1 cellular context compared by ENCODE assay signal in the genomic region with DNA sequence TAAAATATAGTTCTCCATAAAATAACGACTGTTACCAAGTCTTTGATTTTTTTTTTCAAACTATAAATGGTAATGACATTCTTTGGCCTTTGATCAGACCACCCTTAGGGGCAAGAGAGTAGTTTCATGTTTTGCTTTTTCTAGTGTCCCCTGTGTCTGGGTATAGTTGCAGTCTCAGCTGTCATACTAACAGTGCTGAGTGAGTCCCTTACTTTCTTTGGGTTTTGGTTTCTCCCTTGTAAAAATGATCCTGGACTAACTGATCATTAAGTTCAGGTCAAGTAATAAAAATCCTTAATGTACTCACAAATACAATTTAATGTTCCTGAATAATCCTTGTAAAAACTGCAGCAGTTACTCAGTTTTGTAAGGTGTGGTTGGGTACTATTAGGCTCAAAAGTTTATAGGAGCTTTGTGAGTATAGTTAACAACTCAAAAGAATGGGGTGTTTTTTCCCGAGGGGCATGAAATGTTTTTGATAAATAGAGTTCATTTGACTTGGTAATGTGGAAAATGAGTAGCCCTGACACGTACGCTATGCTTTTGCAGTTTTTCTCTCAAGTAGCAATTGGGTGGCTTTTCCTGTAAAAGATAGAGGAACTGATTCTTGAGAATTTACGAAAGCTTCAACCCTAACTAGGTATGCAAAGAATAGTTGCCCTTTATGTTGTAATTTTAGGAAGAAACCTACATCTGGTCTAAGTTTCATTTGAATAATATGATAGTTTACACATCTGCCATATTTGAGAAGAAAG.
TF ChIP-seq lines count a peak whose summit lies in the region.

No MANE protein-coding gene starts in this region.

TF ChIP-seq in GM12878, 131 proteins besides CTCF, POLR2A, EP300 and RAD21 (continued from another document and continues in another):
- no peak for TF ChIP-seq STAT1 (conservative IDR thresholded peaks at IDR 0.05)
- peak; percentile 73; the same call in 1 of the 2 replicates for TF ChIP-seq CHD2 (IDR thresholded peaks at IDR 0.05; ENCODE audit: borderline replicate concordance, low read depth, low read length)
- TF ChIP-seq RCOR1 (conservative IDR thresholded peaks at IDR 0.05; ENCODE audit: low read depth, low read length), result 0 out of 2 replicates have a peak, but pooled peaks have one; percentile 62
- TF ChIP-seq IRF3 (IDR thresholded peaks at IDR 0.05), result no peak
- peak; percentile 80 for TF ChIP-seq TBL1XR1 (IDR thresholded peaks at IDR 0.05; ENCODE audit: low read depth, low read length)
- TF ChIP-seq SPI1 (IDR thresholded peaks at IDR 0.05; ENCODE audit: borderline replicate concordance, insufficient read depth, low read depth, low read length), result peak; percentile 92
- peak; percentile 66 for TF ChIP-seq NFIC (IDR thresholded peaks at IDR 0.05; ENCODE audit: low read depth, low read length)
- TF ChIP-seq, protein P1, sequence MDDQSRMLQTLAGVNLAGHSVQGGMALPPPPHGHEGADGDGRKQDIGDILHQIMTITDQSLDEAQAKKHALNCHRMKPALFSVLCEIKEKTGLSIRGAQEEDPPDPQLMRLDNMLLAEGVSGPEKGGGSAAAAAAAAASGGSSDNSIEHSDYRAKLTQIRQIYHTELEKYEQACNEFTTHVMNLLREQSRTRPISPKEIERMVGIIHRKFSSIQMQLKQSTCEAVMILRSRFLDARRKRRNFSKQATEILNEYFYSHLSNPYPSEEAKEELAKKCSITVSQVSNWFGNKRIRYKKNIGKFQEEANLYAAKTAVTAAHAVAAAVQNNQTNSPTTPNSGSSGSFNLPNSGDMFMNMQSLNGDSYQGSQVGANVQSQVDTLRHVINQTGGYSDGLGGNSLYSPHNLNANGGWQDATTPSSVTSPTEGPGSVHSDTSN (IDR thresholded peaks at IDR 0.05; ENCODE audit: insufficient replicate concordance, low read depth, low read length), result no peak
- TF ChIP-seq NR2C2 (IDR thresholded peaks at IDR 0.05; ENCODE audit: borderline replicate concordance, control insufficient read depth, insufficient read length, low read depth), result no peak
- TF ChIP-seq HCFC1 (IDR thresholded peaks at IDR 0.05; ENCODE audit: low read length), result no peak
- peak; percentile 95 for TF ChIP-seq MTA2 (IDR thresholded peaks at IDR 0.05; ENCODE audit: low read depth)
- TF ChIP-seq, protein P2, sequence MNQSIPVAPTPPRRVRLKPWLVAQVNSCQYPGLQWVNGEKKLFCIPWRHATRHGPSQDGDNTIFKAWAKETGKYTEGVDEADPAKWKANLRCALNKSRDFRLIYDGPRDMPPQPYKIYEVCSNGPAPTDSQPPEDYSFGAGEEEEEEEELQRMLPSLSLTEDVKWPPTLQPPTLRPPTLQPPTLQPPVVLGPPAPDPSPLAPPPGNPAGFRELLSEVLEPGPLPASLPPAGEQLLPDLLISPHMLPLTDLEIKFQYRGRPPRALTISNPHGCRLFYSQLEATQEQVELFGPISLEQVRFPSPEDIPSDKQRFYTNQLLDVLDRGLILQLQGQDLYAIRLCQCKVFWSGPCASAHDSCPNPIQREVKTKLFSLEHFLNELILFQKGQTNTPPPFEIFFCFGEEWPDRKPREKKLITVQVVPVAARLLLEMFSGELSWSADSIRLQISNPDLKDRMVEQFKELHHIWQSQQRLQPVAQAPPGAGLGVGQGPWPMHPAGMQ (IDR thresholded peaks at IDR 0.05; ENCODE audit: borderline replicate concordance), result no peak
- no peak for TF ChIP-seq HDAC2 (IDR thresholded peaks at IDR 0.05)
- TF ChIP-seq MEF2A (IDR thresholded peaks at IDR 0.05; ENCODE audit: insufficient read depth, low read depth, low read length), result peak; percentile 38; the same call in 1 of the 2 replicates
- TF ChIP-seq IKZF1 (conservative IDR thresholded peaks at IDR 0.05), result peak; percentile 68
- no peak for TF ChIP-seq POLR2AphosphoS5 (IDR thresholded peaks at IDR 0.05; ENCODE audit: low read length)
- no peak for TF ChIP-seq BCLAF1 (IDR thresholded peaks at IDR 0.05)
- peak; percentile 70 for TF ChIP-seq EED (IDR thresholded peaks at IDR 0.05; ENCODE audit: low read depth)
- no peak for TF ChIP-seq WRNIP1 (IDR thresholded peaks at IDR 0.05; ENCODE audit: borderline replicate concordance, low read depth, low read length)
- TF ChIP-seq SMARCA5 (IDR thresholded peaks at IDR 0.05), result 0 out of 2 replicates have a peak, but pooled peaks have one; percentile 56
- peak; percentile 77 for TF ChIP-seq MEF2B (IDR thresholded peaks at IDR 0.05; ENCODE audit: partially characterized antibody, poor library complexity, severe bottlenecking)
- TF ChIP-seq ZNF592 (IDR thresholded peaks at IDR 0.05), result peak; percentile 89
- no peak for TF ChIP-seq KLF5 (IDR thresholded peaks at IDR 0.05; ENCODE audit: partially characterized antibody)
- TF ChIP-seq BMI1 (IDR thresholded peaks at IDR 0.05; ENCODE audit: borderline replicate concordance), result peak; percentile 52; the same call in 1 of the 2 replicates
- no peak for TF ChIP-seq ZNF274 (IDR thresholded peaks at IDR 0.05; ENCODE audit: insufficient read depth, insufficient read length)
- no peak for TF ChIP-seq NFXL1 (IDR thresholded peaks at IDR 0.05; ENCODE audit: borderline replicate concordance)
- TF ChIP-seq KAT2A (conservative IDR thresholded peaks at IDR 0.05; ENCODE audit: control insufficient read depth, low read depth, low read length), result no peak
- TF ChIP-seq PAX5 (IDR thresholded peaks at IDR 0.05; ENCODE audit: borderline replicate concordance, low read depth, low read length), result 0 out of 2 replicates have a peak, but pooled peaks have one; percentile 46
- TF ChIP-seq TCF3 (IDR thresholded peaks at IDR 0.05; ENCODE audit: borderline replicate concordance, insufficient read depth, low read depth, low read length), result 0 out of 2 replicates have a peak, but pooled peaks have one; percentile 12
- no peak for TF ChIP-seq BRCA1 (IDR thresholded peaks at IDR 0.05; ENCODE audit: low read depth, low read length)
- TF ChIP-seq MLLT1 (IDR thresholded peaks at IDR 0.05), result no peak; the same call in 1 of the 2 replicates
- peak; percentile 59; the same call in 1 of the 2 replicates for TF ChIP-seq CREB1 (IDR thresholded peaks at IDR 0.05; ENCODE audit: low read depth)
- TF ChIP-seq, protein P3, sequence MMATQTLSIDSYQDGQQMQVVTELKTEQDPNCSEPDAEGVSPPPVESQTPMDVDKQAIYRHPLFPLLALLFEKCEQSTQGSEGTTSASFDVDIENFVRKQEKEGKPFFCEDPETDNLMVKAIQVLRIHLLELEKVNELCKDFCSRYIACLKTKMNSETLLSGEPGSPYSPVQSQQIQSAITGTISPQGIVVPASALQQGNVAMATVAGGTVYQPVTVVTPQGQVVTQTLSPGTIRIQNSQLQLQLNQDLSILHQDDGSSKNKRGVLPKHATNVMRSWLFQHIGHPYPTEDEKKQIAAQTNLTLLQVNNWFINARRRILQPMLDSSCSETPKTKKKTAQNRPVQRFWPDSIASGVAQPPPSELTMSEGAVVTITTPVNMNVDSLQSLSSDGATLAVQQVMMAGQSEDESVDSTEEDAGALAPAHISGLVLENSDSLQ (IDR thresholded peaks at IDR 0.05), result no peak
- peak; percentile 41; the same call in 1 of the 2 replicates for TF ChIP-seq MTA3 (IDR thresholded peaks at IDR 0.05; ENCODE audit: borderline replicate concordance, low read length)
- no peak for TF ChIP-seq CUX1 (IDR thresholded peaks at IDR 0.05; ENCODE audit: insufficient replicate concordance, low read depth, low read length)
- no peak for TF ChIP-seq SREBF2 (IDR thresholded peaks at IDR 0.05; ENCODE audit: low read length)
